ENCODE assay signal across 8 cellular contexts in genomic region chr4:75513529-75514130, GRCh38. TPM values are rescaled to one million over a fixed set of nuclear protein-coding genes. Genes with fewer than 3 reads are reported as not detected.
A peak's percentile ranks its signal among the peaks of the same experiment; 100 is the strongest.
DNase-seq lines count a peak whose midpoint lies in the region; ATAC-seq and TF ChIP-seq lines count a peak whose summit lies in the region.

No MANE protein-coding gene starts in this region.

- TF ChIP-seq CTCF in IMR-90 (conservative IDR thresholded peaks at IDR 0.05; ENCODE audit: low read depth, low read length), result no peak

- H2AK9ac ChIP-seq in IMR-90 (replicated peaks; ENCODE audit: low read depth, low read length, poor library complexity), result peak overlapping the region; percentile 90

- H4K20me1 ChIP-seq in IMR-90 (ENCODE audit: insufficient read depth, low read length), result no peaks in the 10 kb centered on the region; the same call in 1 of the 2 replicates

- H3K9me3 ChIP-seq in IMR-90 (ENCODE audit: control insufficient read depth, insufficient read depth, low read length), result no peaks in the 10 kb centered on the region

- peak overlapping the region; percentile 83 for H2BK15ac ChIP-seq in IMR-90 (ENCODE audit: low read depth, low read length)

- H3K36me3 ChIP-seq in IMR-90 (ENCODE audit: control insufficient read depth, insufficient read depth, low read length), result peaks cover 4% of the 10 kb centered on the region

- H2BK120ac ChIP-seq in IMR-90 (ENCODE audit: low read depth, low read length), result peak overlapping the region; percentile 81

- H3K4ac ChIP-seq in IMR-90 (ENCODE audit: low read depth, low read length), result peak overlapping the region; percentile 93

- H3K9me1 ChIP-seq in IMR-90 (ENCODE audit: insufficient read depth, low read length), result no peaks in the 10 kb centered on the region; the same call in 1 of the 2 replicates

- BruUV-seq in IMR-90 (replicated peaks; lab: Mats Ljungman, UMichigan), result TSS peak; percentile 41

- peak overlapping the region; percentile 98 for H2AFZ ChIP-seq in IMR-90 (replicated peaks; ENCODE audit: low read length, poor library complexity)

- H4K91ac ChIP-seq in IMR-90 (ENCODE audit: insufficient read depth, low read depth, low read length), result peak overlapping the region; percentile 83

- TF ChIP-seq POLR2A in IMR-90 (IDR thresholded peaks at IDR 0.05; ENCODE audit: low read depth, low read length), result no peak

- DNase-seq in Daoy (ENCODE audit: low read depth), result peak; percentile 0
- DNase-seq in IMR-90, result peak; percentile 12
- DNase-seq in dermis blood vessel endothelial cell, result peak; percentile 33
- peak; percentile 13 for DNase-seq in myocyte (ENCODE audit: low read depth)
- no peak for DNase-seq in HuH-7.5 (ENCODE audit: low spot score)
- no peak for DNase-seq in NCI-H345 treated with DMSO at 0.1 percent for 48 hours (lab: John Stamatoyannopoulos, UW; ENCODE audit: unreplicated experiment)

- POLR2A ChIA-PET in IMR-90 (lab: Charles Lee; ENCODE audit: unreplicated experiment), result interaction anchor here (0.6 to 0.7 kb wide), 3 partner anchors 28 to 139 kb away, joined by 3 to 9 read pairs (median 8); no protein-coding TSS in a partner anchor

- intact Hi-C loops in IMR-90 (cut with micrococcal nuclease), result no loop called here

- peak overlapping the region; percentile 93 to 96 for H4K8ac ChIP-seq in IMR-90 (ENCODE audit: low read depth in 2 of 2, low read length in 2 of 2)

- H3K4me2 ChIP-seq in IMR-90 (ENCODE audit: low read depth, low read length), result peak overlapping the region; percentile 80

- H3K27me3 ChIP-seq in IMR-90 (ENCODE audit: control insufficient read depth, insufficient read depth, low read length), result no peaks in the 10 kb centered on the region

- peaks cover 4% of the 10 kb centered on the region; the same call in 1 of the 2 replicates for H3K4me1 ChIP-seq in IMR-90 (ENCODE audit: control insufficient read depth, insufficient read depth, low read length)

- dilution Hi-C loops in IMR-90 (cut with HindIII; ENCODE audit: low sequenced_read_pairs, unreplicated experiment), result no loop called here

- peak overlapping the region; percentile 23 for H2BK20ac ChIP-seq in IMR-90 (ENCODE audit: low read depth, low read length)

- in situ Hi-C loops in IMR-90 (cut with MboI; ENCODE audit: low sequenced_read_pairs), result no loop called here

- WGBS in IMR-90 (ENCODE audit: extremely low coverage in 2 of 2, insufficient read length in 1 of 2), 2 experiments, result 0% methylated on average over 1 of the region's 12 CpGs; no CpG with 5 or more reads in 1 of the 2 experiments

- peak overlapping the region; percentile 85 for H2BK5ac ChIP-seq in IMR-90 (ENCODE audit: low read depth, low read length, poor library complexity, severe bottlenecking)

- peak overlapping the region; percentile 88 for H3K9ac ChIP-seq in IMR-90 (ENCODE audit: low read depth, low read length)

- CTCF ChIA-PET in IMR-90 (lab: Yijun Ruan, JAX), result no interaction called here

- H3K4me3 ChIP-seq in IMR-90 (ENCODE audit: insufficient read depth, low read depth, low read length), result peak overlapping the region; percentile 67

- peak overlapping the region; percentile 89 for H3K27ac ChIP-seq in IMR-90 (ENCODE audit: insufficient read depth, low read length)

- H4K5ac ChIP-seq in IMR-90 (ENCODE audit: low read depth, low read length), result peak overlapping the region; percentile 86

- peak overlapping the region; percentile 77; the same call in 1 of the 2 replicates for H3K56ac ChIP-seq in IMR-90 (ENCODE audit: extremely low read depth, insufficient read depth, low read length)

- peak overlapping the region; percentile 76 for H3K18ac ChIP-seq in IMR-90 (ENCODE audit: low read depth, low read length)

- H2AK5ac ChIP-seq in IMR-90 (ENCODE audit: low read depth, low read length), result peak overlapping the region; percentile 82

- ATAC-seq in IMR-90 (ENCODE audit: low read depth), result no peak
- ATAC-seq in HG02938 (IDR thresholded peaks at IDR 0.05; ENCODE audit: unreplicated experiment), result no peak
- ATAC-seq in HG02759 (IDR thresholded peaks at IDR 0.05; ENCODE audit: unreplicated experiment), result no peak

- TF ChIP-seq RAD21 in IMR-90 (IDR thresholded peaks at IDR 0.05; ENCODE audit: low read length), result no peak

- H3K23ac ChIP-seq in IMR-90 (ENCODE audit: low read depth, low read length), result peak overlapping the region; percentile 93

- H3K79me1 ChIP-seq in IMR-90 (ENCODE audit: low read depth in 1 of 2, low read length in 2 of 2), result peaks cover 33 to 52% of the 10 kb centered on the region in 2 experiments

- peak overlapping the region; percentile 90 for H3K14ac ChIP-seq in IMR-90 (replicated peaks; ENCODE audit: low read depth, low read length)

TF ChIP-seq in IMR-90, 13 proteins besides CTCF, POLR2A, EP300 and RAD21:
- TF ChIP-seq MAFK (IDR thresholded peaks at IDR 0.05; ENCODE audit: low read depth, low read length) (0 out of 2 replicates have a peak, but pooled peaks have one; percentile 23), MAZ (IDR thresholded peaks at IDR 0.05; ENCODE audit: borderline replicate concordance, low read depth, low read length) (no peak)
TF ChIP-seq in IMR-90: peak in this region for 1.

RNA-seq across cellular contexts. Expression of gene RCHY1, which starts 0.6 kb away (rescaled TPM):
- 17.8 and 38.8 TPM in 2 replicates for total RNA-seq in Daoy (2014; rRNA removed; shearing (Covaris generic))
- total RNA-seq in IMR-90 (2012; rRNA removed) (22.4 and 41.4 TPM in 2 replicates), dermis blood vessel endothelial cell (49.7 and 53.2 TPM in 2 replicates), myocyte (38.5 and 44.8 TPM in 2 replicates)
- 12.9 and 20.1 TPM in 2 replicates for polyA plus RNA-seq in IMR-90 (2012; rRNA removed)
- polyA plus RNA-seq in IMR-90 (2012; cell fraction: cytosol; rRNA removed), result 3.9 and 4.7 TPM in 2 replicates
- 1.1 and 10.7 TPM in 2 replicates for polyA plus RNA-seq in IMR-90 (2012; cell fraction: nucleus; rRNA removed; ENCODE audit: low replicate concordance)
- 20.6 TPM for polyA plus RNA-seq in myocyte (2012)

RNA-seq across cellular contexts. Expression of gene THAP6, which starts 0.6 kb away (rescaled TPM):
- 9.1 and 10.6 TPM in 2 replicates for total RNA-seq in Daoy (2014; rRNA removed; shearing (Covaris generic))
- total RNA-seq in IMR-90 (2012; rRNA removed) (7.0 and 12.8 TPM in 2 replicates), dermis blood vessel endothelial cell (6.1 and 9.3 TPM in 2 replicates), myocyte (14.6 and 20.4 TPM in 2 replicates)
- 4.1 and 6.3 TPM in 2 replicates for polyA plus RNA-seq in IMR-90 (2012; rRNA removed)
- 0.70 and 0.90 TPM in 2 replicates for polyA plus RNA-seq in IMR-90 (2012; cell fraction: cytosol; rRNA removed)
- 1.3 and 12.7 TPM in 2 replicates for polyA plus RNA-seq in IMR-90 (2012; cell fraction: nucleus; rRNA removed; ENCODE audit: low replicate concordance)
- polyA plus RNA-seq in myocyte (2012), result 6.1 TPM

RNA-seq across cellular contexts. Expression of gene ODAPH, which starts 42.2 kb away (rescaled TPM):
- 0.97 TPM in 1 of 2 replicates, not detected in the other for total RNA-seq in Daoy (2014; rRNA removed; shearing (Covaris generic))
- total RNA-seq in IMR-90 (2012; rRNA removed) (not detected in 2 replicates), dermis blood vessel endothelial cell (not detected in 2 replicates), myocyte (0.13 TPM in 1 of 2 replicates, not detected in the other)
- polyA plus RNA-seq in IMR-90 (2012; rRNA removed), result not detected in 2 replicates
- polyA plus RNA-seq in IMR-90 (2012; cell fraction: cytosol; rRNA removed), result not detected in 2 replicates
- polyA plus RNA-seq in IMR-90 (2012; cell fraction: nucleus; rRNA removed; ENCODE audit: low replicate concordance), result 0.15 TPM in 1 of 2 replicates, not detected in the other
- 0.08 TPM for polyA plus RNA-seq in myocyte (2012)

Comparison
In these comparisons a context has a peak if more than half of its experiments do, and no peak if none do; other contexts are left out.
1. DNase-seq: peak in Daoy (single experiment), IMR-90 (single experiment), dermis blood vessel endothelial cell (single experiment) and myocyte (single experiment); none in HuH-7.5 (single experiment) and NCI-H345 treated with DMSO at 0.1 percent for 48 hours (single experiment).